ENCODE assay signal across 1 cellular context in the genomic region with DNA sequence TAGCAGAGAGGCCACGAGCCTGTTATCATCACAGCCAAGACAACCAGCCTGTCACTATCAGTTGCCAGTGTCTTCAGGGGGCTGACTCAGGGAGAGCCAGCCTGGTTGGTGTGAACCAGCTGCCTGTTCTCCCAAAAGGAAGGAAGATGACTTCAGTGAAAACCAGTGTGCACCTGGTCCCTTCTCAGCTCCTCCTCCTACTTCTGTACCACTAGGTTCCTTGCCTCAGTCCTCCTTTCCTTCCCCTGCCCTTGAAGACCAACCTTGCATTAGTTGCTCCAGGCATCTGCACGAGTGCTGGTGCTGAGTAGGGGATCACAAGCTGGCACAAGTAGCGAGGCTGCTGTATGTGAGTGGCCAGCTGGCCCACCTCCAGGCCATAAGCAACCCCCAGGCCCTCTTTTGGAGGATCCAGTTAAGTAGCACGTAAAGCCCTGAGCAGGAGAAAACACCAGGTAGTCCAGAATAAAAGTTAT.
A peak's percentile ranks its signal among the peaks of the same experiment; 100 is the strongest.
TF ChIP-seq lines count a peak whose summit lies in the region.

No MANE protein-coding gene starts in this region.

TF ChIP-seq in K562, 482 proteins besides CTCF, POLR2A, EP300 and RAD21 (continued from another document):
- no peak for TF ChIP-seq ZNF165 (CRISPR knock-in tag; IDR thresholded peaks at IDR 0.05; ENCODE audit: borderline replicate concordance)
- no peak for TF ChIP-seq HDAC6 (IDR thresholded peaks at IDR 0.05; ENCODE audit: low read depth, low read length)
- TF ChIP-seq POLR2AphosphoS5 (IDR thresholded peaks at IDR 0.05; ENCODE audit: control insufficient read depth, insufficient read depth, low read depth, low read length): peak; percentile 72; the same call in 1 of the 2 replicates
- TF ChIP-seq ZBTB17 (CRISPR knock-in tag; IDR thresholded peaks at IDR 0.05): no peak
- TF ChIP-seq, protein P1, sequence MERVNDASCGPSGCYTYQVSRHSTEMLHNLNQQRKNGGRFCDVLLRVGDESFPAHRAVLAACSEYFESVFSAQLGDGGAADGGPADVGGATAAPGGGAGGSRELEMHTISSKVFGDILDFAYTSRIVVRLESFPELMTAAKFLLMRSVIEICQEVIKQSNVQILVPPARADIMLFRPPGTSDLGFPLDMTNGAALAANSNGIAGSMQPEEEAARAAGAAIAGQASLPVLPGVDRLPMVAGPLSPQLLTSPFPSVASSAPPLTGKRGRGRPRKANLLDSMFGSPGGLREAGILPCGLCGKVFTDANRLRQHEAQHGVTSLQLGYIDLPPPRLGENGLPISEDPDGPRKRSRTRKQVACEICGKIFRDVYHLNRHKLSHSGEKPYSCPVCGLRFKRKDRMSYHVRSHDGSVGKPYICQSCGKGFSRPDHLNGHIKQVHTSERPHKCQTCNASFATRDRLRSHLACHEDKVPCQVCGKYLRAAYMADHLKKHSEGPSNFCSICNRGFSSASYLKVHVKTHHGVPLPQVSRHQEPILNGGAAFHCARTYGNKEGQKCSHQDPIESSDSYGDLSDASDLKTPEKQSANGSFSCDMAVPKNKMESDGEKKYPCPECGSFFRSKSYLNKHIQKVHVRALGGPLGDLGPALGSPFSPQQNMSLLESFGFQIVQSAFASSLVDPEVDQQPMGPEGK (CRISPR knock-in tag; IDR thresholded peaks at IDR 0.05; ENCODE audit: borderline replicate concordance): no peak
- TF ChIP-seq, protein P2, sequence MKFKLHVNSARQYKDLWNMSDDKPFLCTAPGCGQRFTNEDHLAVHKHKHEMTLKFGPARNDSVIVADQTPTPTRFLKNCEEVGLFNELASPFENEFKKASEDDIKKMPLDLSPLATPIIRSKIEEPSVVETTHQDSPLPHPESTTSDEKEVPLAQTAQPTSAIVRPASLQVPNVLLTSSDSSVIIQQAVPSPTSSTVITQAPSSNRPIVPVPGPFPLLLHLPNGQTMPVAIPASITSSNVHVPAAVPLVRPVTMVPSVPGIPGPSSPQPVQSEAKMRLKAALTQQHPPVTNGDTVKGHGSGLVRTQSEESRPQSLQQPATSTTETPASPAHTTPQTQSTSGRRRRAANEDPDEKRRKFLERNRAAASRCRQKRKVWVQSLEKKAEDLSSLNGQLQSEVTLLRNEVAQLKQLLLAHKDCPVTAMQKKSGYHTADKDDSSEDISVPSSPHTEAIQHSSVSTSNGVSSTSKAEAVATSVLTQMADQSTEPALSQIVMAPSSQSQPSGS (CRISPR knock-in tag; IDR thresholded peaks at IDR 0.05): no peak
- TF ChIP-seq TSC22D4 (tag; IDR thresholded peaks at IDR 0.05): no peak
- no peak for TF ChIP-seq ATF7 (IDR thresholded peaks at IDR 0.05)
- TF ChIP-seq, protein P3, sequence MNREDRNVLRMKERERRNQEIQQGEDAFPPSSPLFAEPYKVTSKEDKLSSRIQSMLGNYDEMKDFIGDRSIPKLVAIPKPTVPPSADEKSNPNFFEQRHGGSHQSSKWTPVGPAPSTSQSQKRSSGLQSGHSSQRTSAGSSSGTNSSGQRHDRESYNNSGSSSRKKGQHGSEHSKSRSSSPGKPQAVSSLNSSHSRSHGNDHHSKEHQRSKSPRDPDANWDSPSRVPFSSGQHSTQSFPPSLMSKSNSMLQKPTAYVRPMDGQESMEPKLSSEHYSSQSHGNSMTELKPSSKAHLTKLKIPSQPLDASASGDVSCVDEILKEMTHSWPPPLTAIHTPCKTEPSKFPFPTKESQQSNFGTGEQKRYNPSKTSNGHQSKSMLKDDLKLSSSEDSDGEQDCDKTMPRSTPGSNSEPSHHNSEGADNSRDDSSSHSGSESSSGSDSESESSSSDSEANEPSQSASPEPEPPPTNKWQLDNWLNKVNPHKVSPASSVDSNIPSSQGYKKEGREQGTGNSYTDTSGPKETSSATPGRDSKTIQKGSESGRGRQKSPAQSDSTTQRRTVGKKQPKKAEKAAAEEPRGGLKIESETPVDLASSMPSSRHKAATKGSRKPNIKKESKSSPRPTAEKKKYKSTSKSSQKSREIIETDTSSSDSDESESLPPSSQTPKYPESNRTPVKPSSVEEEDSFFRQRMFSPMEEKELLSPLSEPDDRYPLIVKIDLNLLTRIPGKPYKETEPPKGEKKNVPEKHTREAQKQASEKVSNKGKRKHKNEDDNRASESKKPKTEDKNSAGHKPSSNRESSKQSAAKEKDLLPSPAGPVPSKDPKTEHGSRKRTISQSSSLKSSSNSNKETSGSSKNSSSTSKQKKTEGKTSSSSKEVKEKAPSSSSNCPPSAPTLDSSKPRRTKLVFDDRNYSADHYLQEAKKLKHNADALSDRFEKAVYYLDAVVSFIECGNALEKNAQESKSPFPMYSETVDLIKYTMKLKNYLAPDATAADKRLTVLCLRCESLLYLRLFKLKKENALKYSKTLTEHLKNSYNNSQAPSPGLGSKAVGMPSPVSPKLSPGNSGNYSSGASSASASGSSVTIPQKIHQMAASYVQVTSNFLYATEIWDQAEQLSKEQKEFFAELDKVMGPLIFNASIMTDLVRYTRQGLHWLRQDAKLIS (CRISPR knock-in tag; IDR thresholded peaks at IDR 0.05): no peak
- no peak for TF ChIP-seq NFYB (IDR thresholded peaks at IDR 0.05; ENCODE audit: extremely low read depth, insufficient read length)
- TF ChIP-seq TAF9B (IDR thresholded peaks at IDR 0.05; ENCODE audit: partially characterized antibody): no peak
- TF ChIP-seq, protein P4, sequence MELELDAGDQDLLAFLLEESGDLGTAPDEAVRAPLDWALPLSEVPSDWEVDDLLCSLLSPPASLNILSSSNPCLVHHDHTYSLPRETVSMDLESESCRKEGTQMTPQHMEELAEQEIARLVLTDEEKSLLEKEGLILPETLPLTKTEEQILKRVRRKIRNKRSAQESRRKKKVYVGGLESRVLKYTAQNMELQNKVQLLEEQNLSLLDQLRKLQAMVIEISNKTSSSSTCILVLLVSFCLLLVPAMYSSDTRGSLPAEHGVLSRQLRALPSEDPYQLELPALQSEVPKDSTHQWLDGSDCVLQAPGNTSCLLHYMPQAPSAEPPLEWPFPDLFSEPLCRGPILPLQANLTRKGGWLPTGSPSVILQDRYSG (tag; conservative IDR thresholded peaks at IDR 0.05; ENCODE audit: low read depth): no peak
- TF ChIP-seq DPF2 (IDR thresholded peaks at IDR 0.05): no peak
- TF ChIP-seq ZNF764 (CRISPR knock-in tag; IDR thresholded peaks at IDR 0.05; ENCODE audit: low read depth): no peak
- peak; percentile 9 for TF ChIP-seq TAF1 (IDR thresholded peaks at IDR 0.05; ENCODE audit: control insufficient read depth, extremely low read depth, insufficient read depth, low read length, severe bottlenecking)
- no peak for TF ChIP-seq MXI1 (IDR thresholded peaks at IDR 0.05; ENCODE audit: low read depth, low read length)
- TF ChIP-seq, protein P5, sequence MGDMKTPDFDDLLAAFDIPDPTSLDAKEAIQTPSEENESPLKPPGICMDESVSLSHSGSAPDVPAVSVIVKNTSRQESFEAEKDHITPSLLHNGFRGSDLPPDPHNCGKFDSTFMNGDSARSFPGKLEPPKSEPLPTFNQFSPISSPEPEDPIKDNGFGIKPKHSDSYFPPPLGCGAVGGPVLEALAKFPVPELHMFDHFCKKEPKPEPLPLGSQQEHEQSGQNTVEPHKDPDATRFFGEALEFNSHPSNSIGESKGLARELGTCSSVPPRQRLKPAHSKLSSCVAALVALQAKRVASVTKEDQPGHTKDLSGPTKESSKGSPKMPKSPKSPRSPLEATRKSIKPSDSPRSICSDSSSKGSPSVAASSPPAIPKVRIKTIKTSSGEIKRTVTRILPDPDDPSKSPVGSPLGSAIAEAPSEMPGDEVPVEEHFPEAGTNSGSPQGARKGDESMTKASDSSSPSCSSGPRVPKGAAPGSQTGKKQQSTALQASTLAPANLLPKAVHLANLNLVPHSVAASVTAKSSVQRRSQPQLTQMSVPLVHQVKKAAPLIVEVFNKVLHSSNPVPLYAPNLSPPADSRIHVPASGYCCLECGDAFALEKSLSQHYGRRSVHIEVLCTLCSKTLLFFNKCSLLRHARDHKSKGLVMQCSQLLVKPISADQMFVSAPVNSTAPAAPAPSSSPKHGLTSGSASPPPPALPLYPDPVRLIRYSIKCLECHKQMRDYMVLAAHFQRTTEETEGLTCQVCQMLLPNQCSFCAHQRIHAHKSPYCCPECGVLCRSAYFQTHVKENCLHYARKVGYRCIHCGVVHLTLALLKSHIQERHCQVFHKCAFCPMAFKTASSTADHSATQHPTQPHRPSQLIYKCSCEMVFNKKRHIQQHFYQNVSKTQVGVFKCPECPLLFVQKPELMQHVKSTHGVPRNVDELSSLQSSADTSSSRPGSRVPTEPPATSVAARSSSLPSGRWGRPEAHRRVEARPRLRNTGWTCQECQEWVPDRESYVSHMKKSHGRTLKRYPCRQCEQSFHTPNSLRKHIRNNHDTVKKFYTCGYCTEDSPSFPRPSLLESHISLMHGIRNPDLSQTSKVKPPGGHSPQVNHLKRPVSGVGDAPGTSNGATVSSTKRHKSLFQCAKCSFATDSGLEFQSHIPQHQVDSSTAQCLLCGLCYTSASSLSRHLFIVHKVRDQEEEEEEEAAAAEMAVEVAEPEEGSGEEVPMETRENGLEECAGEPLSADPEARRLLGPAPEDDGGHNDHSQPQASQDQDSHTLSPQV (IDR thresholded peaks at IDR 0.05): 0 out of 2 replicates have a peak, but pooled peaks have one; percentile 18
- TF ChIP-seq ZFP36 (IDR thresholded peaks at IDR 0.05; ENCODE audit: low read depth, low read length, partially characterized antibody): no peak
- TF ChIP-seq MYBL2 (IDR thresholded peaks at IDR 0.05; ENCODE audit: low read depth): no peak
- no peak for TF ChIP-seq MYBL2 (CRISPR knock-in tag; IDR thresholded peaks at IDR 0.05; ENCODE audit: borderline replicate concordance)
- peak; percentile 62 for TF ChIP-seq ARID1B (IDR thresholded peaks at IDR 0.05)
- no peak for TF ChIP-seq KAT8 (IDR thresholded peaks at IDR 0.05; ENCODE audit: low read depth)
- TF ChIP-seq TRIM28 (IDR thresholded peaks at IDR 0.05): no peak
- TF ChIP-seq POLR2AphosphoS2 (IDR thresholded peaks at IDR 0.05; ENCODE audit: low read length): no peak
- TF ChIP-seq HNRNPUL1 (IDR thresholded peaks at IDR 0.05; ENCODE audit: low read length): no peak
- no peak for TF ChIP-seq XRCC3 (IDR thresholded peaks at IDR 0.05)
- TF ChIP-seq KAT7 (CRISPR knock-in tag; IDR thresholded peaks at IDR 0.05; ENCODE audit: borderline replicate concordance): no peak
- no peak for TF ChIP-seq SMARCA4 (IDR thresholded peaks at IDR 0.05)
